8 cellular contexts compared by ENCODE assay signal in the genomic region with DNA sequence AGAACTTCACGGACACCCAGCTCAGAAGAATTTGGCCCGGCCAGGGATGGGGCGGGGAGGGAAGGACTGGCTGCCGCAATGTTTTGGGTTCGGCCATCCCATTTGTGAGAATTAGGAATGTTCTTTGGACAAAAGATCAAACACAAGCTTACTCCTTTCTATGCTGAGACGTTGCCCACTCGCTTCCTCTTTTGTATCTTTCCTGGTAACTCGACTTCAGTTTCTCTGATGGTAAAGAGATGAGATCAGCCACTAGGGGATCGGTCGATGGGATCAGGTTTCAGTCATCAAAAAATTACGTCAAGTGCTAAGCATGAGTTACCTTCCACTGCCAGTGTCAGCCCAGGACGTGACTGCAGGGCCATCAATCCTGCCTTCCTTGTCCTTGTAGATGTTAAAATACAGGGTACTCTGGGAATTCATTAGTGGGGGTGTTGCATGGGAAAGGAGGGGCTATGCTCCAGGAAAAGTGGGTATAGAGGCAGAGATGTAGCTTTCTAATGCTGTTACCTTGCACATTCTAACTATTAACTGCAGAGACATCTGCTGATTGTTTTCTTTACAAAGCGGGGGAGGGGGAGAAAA.
DNase-seq lines count a peak whose midpoint lies in the region; ATAC-seq and TF ChIP-seq lines count a peak whose summit lies in the region.

No MANE protein-coding gene starts in this region.

- H3K36me3 Mint-ChIP-seq in T-helper 17 cell (ENCODE audit: low read depth), result no peaks in the 10 kb centered on the region

- no peak overlapping the region for H3K27ac Mint-ChIP-seq in T-helper 17 cell

- peak; percentile 24 for TF ChIP-seq CTCF in astrocyte of the spinal cord (IDR thresholded peaks at IDR 0.05; ENCODE audit: low read depth, low read length)

- H3K4me3 Mint-ChIP-seq in T-helper 17 cell, result no peak overlapping the region

- peak; percentile 80 for DNase-seq in GM03348 (ENCODE audit: low spot score)
- DNase-seq in NCI-H146 (lab: John Stamatoyannopoulos, UW), result peak; percentile 56
- DNase-seq in astrocyte of the spinal cord (ENCODE audit: low read depth, low spot score), result peak; percentile 72
- peak; percentile 46 for DNase-seq in left lobe of liver (ENCODE audit: low spot score)
- no peak for DNase-seq in stimulated activated naive CD8-positive, alpha-beta T cell treated with anti-CD3 and anti-CD28 coated beads, Interleukin-15, Interleukin-2, amounts not matched to agents 100 U/mL and 50 U/mL, for 24 hours
- no peak for DNase-seq in OCI-M2 (lab: John Stamatoyannopoulos, UW; ENCODE audit: unreplicated experiment)
- DNase-seq in T-helper 17 cell, result no peak
- no peak for DNase-seq in activated naive CD4-positive, alpha-beta T cell (lab: John Stamatoyannopoulos, UW)

- peaks cover 8% of the 10 kb centered on the region for H3K4me1 Mint-ChIP-seq in T-helper 17 cell

- ATAC-seq in left lobe of liver (peak; percentile 71), T-helper 17 cell (no peak)
- no peak for ATAC-seq in stimulated activated naive CD8-positive, alpha-beta T cell treated with anti-CD3 and anti-CD28 coated beads, Interleukin-15, Interleukin-2, amounts not matched to agents 100 U/mL and 50 U/mL, for 24 hours

- peak overlapping the region; percentile 7 for H3K4me3 ChIP-seq in astrocyte of the spinal cord (ENCODE audit: low read depth, low read length)

- H3K27me3 Mint-ChIP-seq in T-helper 17 cell, result peaks cover 4% of the 10 kb centered on the region

- in situ Hi-C loops in astrocyte of the spinal cord (cut with HindIII; ENCODE audit: low sequenced_read_pairs), result no loop called here

- H3K9me3 ChIP-seq in T-helper 17 cell (ENCODE audit: control insufficient read depth, low read length, poor library complexity, severe bottlenecking), result no peaks in the 10 kb centered on the region

Comparison
In these comparisons a context has a peak if more than half of its experiments do, and no peak if none do; other contexts are left out.
1. DNase-seq: peak in GM03348 (single experiment), NCI-H146 (single experiment), astrocyte of the spinal cord (single experiment) and left lobe of liver (single experiment); none in stimulated activated naive CD8-positive, alpha-beta T cell treated with anti-CD3 and anti-CD28 coated beads, Interleukin-15, Interleukin-2, amounts not matched to agents 100 U/mL and 50 U/mL, for 24 hours (single experiment), OCI-M2 (single experiment), T-helper 17 cell (0 of 3) and activated naive CD4-positive, alpha-beta T cell (0 of 4).